Comparison of ENCODE assay signal across 9 cellular contexts in the genomic region with DNA sequence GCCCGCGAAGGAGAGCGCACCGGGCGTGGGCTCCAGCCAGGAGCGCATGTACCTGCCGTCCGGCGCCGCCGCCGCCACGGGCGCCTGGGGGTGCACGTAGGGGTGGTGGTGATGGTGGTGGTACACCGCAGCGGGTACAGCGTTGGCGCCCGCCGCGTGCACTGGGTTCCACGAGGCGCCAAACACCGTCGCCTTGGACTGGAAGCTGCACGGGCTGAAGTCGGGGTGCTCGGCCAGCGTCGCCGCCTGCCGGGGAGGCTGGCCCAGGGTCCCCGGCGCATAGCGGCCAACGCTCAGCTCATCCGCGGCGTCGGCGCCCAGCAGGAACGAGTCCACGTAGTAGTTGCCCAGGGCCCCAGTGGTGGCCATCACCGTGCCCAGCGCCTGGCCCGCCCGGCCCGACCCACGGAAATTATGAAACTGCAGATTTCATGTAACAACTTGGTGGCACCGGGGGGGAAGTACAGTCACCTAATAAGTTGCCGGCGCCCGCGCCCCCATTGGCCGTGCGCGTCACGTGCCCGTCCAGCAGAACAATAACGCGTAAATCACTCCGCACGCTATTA. TPM values are rescaled to one million over a fixed set of nuclear protein-coding genes. Genes with fewer than 3 reads are reported as not detected.
DNase-seq lines count a peak whose midpoint lies in the region; ATAC-seq and TF ChIP-seq lines count a peak whose summit lies in the region.
"Had no signal": no experiment of that assay in that cellular context is flagged by ENCODE, and none has a peak within 500 bp of the region (broad histone marks: within the 10 kb centered on the region; RNA-seq: fewer than 3 reads in every experiment).

A gene (minus strand): TSS at position 449 of the 566 bp plus-strand sequence. CDS start 80 bp downstream, at position 369.

- H3K36me3 Mint-ChIP-seq in T-helper 17 cell (ENCODE audit: low read depth) = peaks cover 2% of the 10 kb centered on the region

- peaks cover 20 to 90% (median 66%) of the 10 kb centered on the region in 6 donors for H3K4me1 ChIP-seq in spleen

- 3 to 18% (median 4%) methylated on average over 25 to 64 of the region's 64 CpGs for WGBS in spleen, 5 donors

- H3K27me3 ChIP-seq in spleen (replicated peaks in 1 of 7) = peaks cover 33 to 100% (median 93%) of the 10 kb centered on the region in 7 donors

- H3K36me3 ChIP-seq in spleen = no peaks in the 10 kb centered on the region

- TF ChIP-seq CTCF in spleen (IDR thresholded peaks at IDR 0.05 in 8 of 11, conservative IDR thresholded peaks at IDR 0.05 in 3 of 11) = no peak

- no peaks in the 10 kb centered on the region for H3K9me3 ChIP-seq in T-helper 17 cell (ENCODE audit: control insufficient read depth, low read length, poor library complexity, severe bottlenecking)
- peaks cover 0 to 15% (median 0%) of the 10 kb centered on the region in 8 donors for H3K9me3 ChIP-seq in spleen

- TF ChIP-seq POLR2A in spleen (IDR thresholded peaks at IDR 0.05) = no peak

- peak within 1 kb of the TSS; percentile 6 to 65 (median 40) for H3K4me3 ChIP-seq in spleen

- H3K27ac Mint-ChIP-seq in T-helper 17 cell = peak within 1 kb of the TSS; percentile 93

- H3K27me3 Mint-ChIP-seq in T-helper 17 cell = peaks cover 71% of the 10 kb centered on the region

- DNase-seq in DMS 273 (lab: John Stamatoyannopoulos, UW; ENCODE audit: unreplicated experiment) = peak; percentile 94
- DNase-seq in DMS 273 treated with DMSO at 0.1 percent for 48 hours (lab: John Stamatoyannopoulos, UW) = no peak
- no peak for DNase-seq in T-helper 17 cell
- peak; percentile 30 for DNase-seq in left cardiac atrium
- DNase-seq in spleen = peak; percentile 87
- DNase-seq in OCI-M2 (lab: John Stamatoyannopoulos, UW; ENCODE audit: unreplicated experiment) = no peak

- ATAC-seq in T-helper 17 cell = no peak
- ATAC-seq in left cardiac atrium = no peak
- no peak for ATAC-seq in GM21717 (IDR thresholded peaks at IDR 0.05; ENCODE audit: unreplicated experiment)
- ATAC-seq in HG03469 (IDR thresholded peaks at IDR 0.05; ENCODE audit: unreplicated experiment) = no peak

- intact Hi-C loops in left cardiac atrium (cut with DNase I) = loop anchor here (10.0 kb wide), 2 partner anchors 780 to 1300 kb away; no protein-coding TSS in a partner anchor
- intact Hi-C loops in spleen (cut with DNase I; ENCODE audit: low total_unique reads) = loop anchor here (10.0 kb wide), 1 partner anchor 1300 kb away; no protein-coding TSS in a partner anchor

- H3K4me3 Mint-ChIP-seq in T-helper 17 cell = peak within 1 kb of the TSS; percentile 85

- H3K4me1 Mint-ChIP-seq in T-helper 17 cell = peaks cover 14% of the 10 kb centered on the region

- peak within 1 kb of the TSS in 4 of 8 donors; percentile 32 to 73 (median 51) for H3K27ac ChIP-seq in spleen

RNA-seq across cellular contexts. Expression of the gene that starts here (rescaled TPM):
- total RNA-seq in T-helper 17 cell = not detected
- total RNA-seq in left cardiac atrium = not detected
- total RNA-seq in spleen = 1 to 10 TPM in 5 of 7 donors, under 1 TPM in 2; 0.51 to 3.0 (median 1.2) TPM
- under 1 TPM; 0.46 to 0.54 (median 0.48) TPM for polyA plus RNA-seq in spleen
- total RNA-seq: T-helper 2 cell treated with Interferon-gamma antibody and Interleukin-4, amounts not matched to agents 100 ng/mL and 5 ng/mL, for 36 hours had no signal

Comparison
In these comparisons a context has a peak if more than half of its experiments do, and no peak if none do; other contexts are left out.
1. DNase-seq: peak in DMS 273 (single experiment) and spleen (single experiment); none in DMS 273 treated with DMSO at 0.1 percent for 48 hours (single experiment), T-helper 17 cell (0 of 3) and OCI-M2 (single experiment).
2. Peak in DNase-seq in left cardiac atrium; RNA of the gene not detected or under 1 TPM.